In genomic region chrX:42944381-42944998, GRCh38 we compare ENCODE assay signal across 12 cellular contexts.
A peak's percentile ranks its signal among the peaks of the same experiment; 100 is the strongest.
DNase-seq lines count a peak whose midpoint lies in the region; ATAC-seq, FAIRE-seq and TF ChIP-seq lines count a peak whose summit lies in the region.
"Had no signal": no experiment of that assay in that cellular context is flagged by ENCODE, and none has a peak within 500 bp of the region (broad histone marks: within the 10 kb centered on the region; RNA-seq: fewer than 3 reads in every experiment).

No MANE protein-coding gene starts in this region.

- H3K27ac Mint-ChIP-seq in activated CD4-positive, alpha-beta T cell treated with anti-CD3 and anti-CD28 coated beads for 36 hours, result peak overlapping the region; percentile 82
- H3K27ac Mint-ChIP-seq in activated CD4-positive, alpha-beta memory T cell treated with anti-CD3 and anti-CD28 coated beads, Interleukin-2, amount 10 ng/mL, durations not matched to agents 7 days and 5 days, result peak overlapping the region; percentile 88

- no peaks in the 10 kb centered on the region for H3K9me3 ChIP-seq in small intestine (ENCODE audit: control insufficient read depth, low read depth)
- H3K9me3 ChIP-seq in esophagus muscularis mucosa, result peaks cover 0 to 6% (median 0%) of the 10 kb centered on the region in 4 donors
- H3K9me3 ChIP-seq: A549 had no signal

- H3K4me1 ChIP-seq in small intestine (ENCODE audit: control insufficient read depth in 2 of 2, insufficient read depth in 1 of 2, low read depth in 1 of 2, low read length in 1 of 2), result no peaks in the 10 kb centered on the region
- H3K4me1 ChIP-seq in esophagus muscularis mucosa, result no peaks in the 10 kb centered on the region
- H3K4me1 ChIP-seq: A549 had no signal

- TF ChIP-seq EP300 in esophagus muscularis mucosa (IDR thresholded peaks at IDR 0.05), result no peak

- H3K4me3 ChIP-seq in small intestine (ENCODE audit: low read depth in 1 of 2, low read length in 2 of 2), result no peak overlapping the region
- no peak overlapping the region for H3K4me3 ChIP-seq in esophagus muscularis mucosa
- H3K4me3 ChIP-seq: A549 had no signal

- ATAC-seq in activated CD4-positive, alpha-beta T cell treated with anti-CD3 and anti-CD28 coated beads for 36 hours, result peak; percentile 28
- ATAC-seq in HG03342 (IDR thresholded peaks at IDR 0.05; ENCODE audit: unreplicated experiment) (peak; percentile 31), GM18868 (IDR thresholded peaks at IDR 0.05; ENCODE audit: unreplicated experiment) (no peak)
- ATAC-seq: A549 had no signal

- H3K27me3 ChIP-seq in small intestine (ENCODE audit: control insufficient read depth in 2 of 2, insufficient read depth in 2 of 2, low read length in 2 of 2) (no peaks in the 10 kb centered on the region), esophagus muscularis mucosa (no peaks in the 10 kb centered on the region)

- H3K9me3 Mint-ChIP-seq in activated CD4-positive, alpha-beta T cell treated with anti-CD3 and anti-CD28 coated beads for 36 hours (ENCODE audit: low read depth), result no peaks in the 10 kb centered on the region
- no peaks in the 10 kb centered on the region for H3K9me3 Mint-ChIP-seq in activated CD4-positive, alpha-beta memory T cell treated with anti-CD3 and anti-CD28 coated beads, Interleukin-2, amount 10 ng/mL, durations not matched to agents 7 days and 5 days

- H3K4me3 Mint-ChIP-seq in activated CD4-positive, alpha-beta T cell treated with anti-CD3 and anti-CD28 coated beads for 36 hours, result no peak overlapping the region
- H3K4me3 Mint-ChIP-seq in activated CD4-positive, alpha-beta memory T cell treated with anti-CD3 and anti-CD28 coated beads, Interleukin-2, amount 10 ng/mL, durations not matched to agents 7 days and 5 days, result peak overlapping the region; percentile 50

- TF ChIP-seq CTCF in esophagus muscularis mucosa (IDR thresholded peaks at IDR 0.05), result no peak

- H3K36me3 ChIP-seq in small intestine (ENCODE audit: control insufficient read depth in 2 of 2, insufficient read depth in 2 of 2, low read length in 2 of 2) (no peaks in the 10 kb centered on the region), esophagus muscularis mucosa (no peaks in the 10 kb centered on the region)

- peak overlapping the region in 1 of 2 donors; percentile 63 for H3K27ac ChIP-seq in small intestine (ENCODE audit: low read depth in 1 of 2, low read length in 1 of 2)
- no peak overlapping the region for H3K27ac ChIP-seq in esophagus muscularis mucosa (replicated peaks in 1 of 4)
- H3K27ac ChIP-seq: A549 had no signal

- CTCF ChIA-PET in activated CD4-positive, alpha-beta T cell treated with anti-CD3 and anti-CD28 coated beads for 36 hours (lab: Charles Lee), result no interaction called here
- CTCF ChIA-PET in activated CD4-positive, alpha-beta memory T cell treated with anti-CD3 and anti-CD28 coated beads, Interleukin-2, amount 10 ng/mL, durations not matched to agents 7 days and 5 days (lab: Charles Lee), result no interaction called here

- intact Hi-C loops in activated CD4-positive, alpha-beta T cell treated with anti-CD3 and anti-CD28 coated beads for 36 hours (cut with DNase I, micrococcal nuclease), result no loop called here
- intact Hi-C loops in esophagus muscularis mucosa (cut with DNase I), result no loop called here

- POLR2A ChIA-PET in activated CD4-positive, alpha-beta T cell treated with anti-CD3 and anti-CD28 coated beads for 36 hours (lab: Charles Lee), result no interaction called here
- POLR2A ChIA-PET in activated CD4-positive, alpha-beta memory T cell treated with anti-CD3 and anti-CD28 coated beads, Interleukin-2, amount 10 ng/mL, durations not matched to agents 7 days and 5 days (lab: Charles Lee), result interaction anchor here (3.9 kb wide), 1 partner anchor 1021 kb away, joined by 14 read pairs; the partner anchor contains the start of gene CASK

- WGBS in small intestine, 3 donors, result 55 to 77% (median 73%) methylated on average over 3 of the region's 3 CpGs
- WGBS in esophagus muscularis mucosa, result 83% methylated on average over 3 of the region's 3 CpGs

- no peaks in the 10 kb centered on the region for H3K27me3 Mint-ChIP-seq in activated CD4-positive, alpha-beta T cell treated with anti-CD3 and anti-CD28 coated beads for 36 hours
- no peaks in the 10 kb centered on the region for H3K27me3 Mint-ChIP-seq in activated CD4-positive, alpha-beta memory T cell treated with anti-CD3 and anti-CD28 coated beads, Interleukin-2, amount 10 ng/mL, durations not matched to agents 7 days and 5 days

- H3K36me3 Mint-ChIP-seq in activated CD4-positive, alpha-beta T cell treated with anti-CD3 and anti-CD28 coated beads for 36 hours (ENCODE audit: low read depth), result peaks cover 1% of the 10 kb centered on the region
- H3K36me3 Mint-ChIP-seq in activated CD4-positive, alpha-beta memory T cell treated with anti-CD3 and anti-CD28 coated beads, Interleukin-2, amount 10 ng/mL, durations not matched to agents 7 days and 5 days (ENCODE audit: low read depth), result peaks cover 15% of the 10 kb centered on the region

- no peak for FAIRE-seq in small intestine (lab: Jason Lieb, UNC)
- FAIRE-seq: A549, frontal cortex had no signal

- peaks cover 79% of the 10 kb centered on the region for H3K4me1 Mint-ChIP-seq in activated CD4-positive, alpha-beta T cell treated with anti-CD3 and anti-CD28 coated beads for 36 hours
- peaks cover 90% of the 10 kb centered on the region for H3K4me1 Mint-ChIP-seq in activated CD4-positive, alpha-beta memory T cell treated with anti-CD3 and anti-CD28 coated beads, Interleukin-2, amount 10 ng/mL, durations not matched to agents 7 days and 5 days

- DNase-seq in activated CD4-positive, alpha-beta T cell treated with anti-CD3 and anti-CD28 coated beads for 36 hours, result no peak
- no peak for DNase-seq in activated CD4-positive, alpha-beta T cell treated with anti-CD3 and anti-CD28 coated beads, Interleukin-2, amount 50 U/mL, for 1 hour
- peak; percentile 34 for DNase-seq in activated CD4-positive, alpha-beta memory T cell treated with anti-CD3 and anti-CD28 coated beads, Interleukin-2, amount 10 ng/mL, durations not matched to agents 7 days and 5 days
- DNase-seq in small intestine, result peak; percentile 13
- DNase-seq in esophagus muscularis mucosa (ENCODE audit: extremely low spot score), result no peak
- no peak for DNase-seq in cerebellum (ENCODE audit: low spot score)
- DNase-seq: nucleus accumbens; stimulated activated CD4-positive, alpha-beta T cell treated with anti-CD3 and anti-CD28 coated beads, Interleukin-15, amount 100 ng/mL, for 24 hours had no signal

- TF ChIP-seq POLR2A in esophagus muscularis mucosa (IDR thresholded peaks at IDR 0.05; ENCODE audit: low read depth), result no peak

Comparison
In these comparisons a context has a peak if more than half of its experiments do, and no peak if none do; other contexts are left out.
1. DNase-seq: peak in activated CD4-positive, alpha-beta memory T cell treated with anti-CD3 and anti-CD28 coated beads, Interleukin-2, amount 10 ng/mL, durations not matched to agents 7 days and 5 days (single experiment) and small intestine (single experiment); none in activated CD4-positive, alpha-beta T cell treated with anti-CD3 and anti-CD28 coated beads for 36 hours (single experiment), activated CD4-positive, alpha-beta T cell treated with anti-CD3 and anti-CD28 coated beads, Interleukin-2, amount 50 U/mL, for 1 hour (single experiment), esophagus muscularis mucosa (single experiment) and cerebellum (single experiment).